8 cellular contexts compared by ENCODE assay signal in genomic region chr4:141133146-141134006, GRCh38. TPM values are rescaled to one million over a fixed set of nuclear protein-coding genes. Genes with fewer than 3 reads are reported as not detected.
DNase-seq lines count a peak whose midpoint lies in the region; ATAC-seq and TF ChIP-seq lines count a peak whose summit lies in the region.

RNF150 (minus strand) TSS chr4:141133469.

- peaks cover 82% of the 10 kb centered on the region for H3K27me3 Mint-ChIP-seq in T-helper 17 cell

- H3K4me3 Mint-ChIP-seq in T-helper 17 cell = peak within 1 kb of the TSS; percentile 93

- no peaks in the 10 kb centered on the region for H3K9me3 ChIP-seq in T-helper 17 cell (ENCODE audit: control insufficient read depth, low read length, poor library complexity, severe bottlenecking)

- H3K27ac Mint-ChIP-seq in T-helper 17 cell = no peak within 1 kb of the TSS

- DNase-seq in NCI-H1417 treated with DMSO at 0.1 percent for 48 hours (lab: John Stamatoyannopoulos, UW) = peak; percentile 70
- DNase-seq in T-helper 17 cell = no peak
- DNase-seq in coronary artery (ENCODE audit: low spot score) = peak; percentile 81
- peak; percentile 57 for DNase-seq in kidney epithelial cell (ENCODE audit: low read depth)
- DNase-seq in smooth muscle cell of the brain vasculature (ENCODE audit: low read depth, low spot score) = peak; percentile 86
- DNase-seq in SKM-1 (lab: John Stamatoyannopoulos, UW; ENCODE audit: unreplicated experiment) = no peak

- H3K4me3 ChIP-seq in coronary artery = peak within 1 kb of the TSS; percentile 87
- peak within 1 kb of the TSS; percentile 65 for H3K4me3 ChIP-seq in kidney epithelial cell (ENCODE audit: low read depth, low read length)

- H3K36me3 ChIP-seq in kidney epithelial cell (ENCODE audit: control insufficient read depth, insufficient read depth, low read length) = no peaks in the 10 kb centered on the region

- peak; percentile 47; the same call in 1 of the 2 replicates for TF ChIP-seq CTCF in GM12874 (IDR thresholded peaks at IDR 0.05; ENCODE audit: insufficient read depth, low read depth, low read length)
- peak; percentile 64 for TF ChIP-seq CTCF in coronary artery (IDR thresholded peaks at IDR 0.05)
- TF ChIP-seq CTCF in kidney epithelial cell (IDR thresholded peaks at IDR 0.05; ENCODE audit: insufficient read depth, low read length, poor library complexity, severe bottlenecking) = peak; percentile 80

- peak within 1 kb of the TSS; percentile 77 to 81 for H3K27ac ChIP-seq in coronary artery

- H3K27me3 ChIP-seq in kidney epithelial cell (ENCODE audit: control insufficient read depth, insufficient read depth, low read length) = peaks cover 4% of the 10 kb centered on the region

- peak; percentile 75 for ATAC-seq in HG02759 (IDR thresholded peaks at IDR 0.05; ENCODE audit: unreplicated experiment)
- peak; percentile 39 for ATAC-seq in T-helper 17 cell

- peaks cover 2% of the 10 kb centered on the region for H3K36me3 Mint-ChIP-seq in T-helper 17 cell (ENCODE audit: low read depth)

- peaks cover 11% of the 10 kb centered on the region for H3K4me1 Mint-ChIP-seq in T-helper 17 cell

RNA-seq across cellular contexts. Expression of gene RNF150, which starts in this region (rescaled TPM):
- total RNA-seq in T-helper 17 cell (not detected), kidney epithelial cell (3.2 and 5.4 TPM in 2 replicates)

Comparison
In these comparisons a context has a peak if more than half of its experiments do, and no peak if none do; other contexts are left out.
1. Peak in ATAC-seq in T-helper 17 cell; RNA of the gene not detected or under 1 TPM.
2. DNase-seq: peak in NCI-H1417 treated with DMSO at 0.1 percent for 48 hours (single experiment), coronary artery (single experiment), kidney epithelial cell (single experiment) and smooth muscle cell of the brain vasculature (single experiment); none in T-helper 17 cell (0 of 3) and SKM-1 (single experiment).
3. Peak in every context shown above with its lines, with median percentiles within 50 percentile points of each other: CTCF ChIP-seq.